30 cellular contexts compared by ENCODE assay signal in genomic region chr2:212619954-212620353, GRCh38.
DNase-seq lines count a peak whose midpoint lies in the region; ATAC-seq, FAIRE-seq and TF ChIP-seq lines count a peak whose summit lies in the region.
"Had no signal": no experiment of that assay in that cellular context is flagged by ENCODE, and none has a peak within 500 bp of the region (broad histone marks: within the 10 kb centered on the region; RNA-seq: fewer than 3 reads in every experiment).

No MANE protein-coding gene starts in this region.

- DNase-seq in GM23248 (peak; percentile 53), PC-3 (peak; percentile 98), bronchial epithelial cell (ENCODE audit: low read depth) (peak; percentile 98), fibroblast of villous mesenchyme (ENCODE audit: low read depth) (peak; percentile 2), NCI-H2171 (lab: John Stamatoyannopoulos, UW) (no peak), caudate nucleus (lab: John Stamatoyannopoulos, UW) (no peak)
- DNase-seq: activated CD4-positive, alpha-beta T cell treated with anti-CD3 and anti-CD28 coated beads for 1 hour; activated CD8-positive, alpha-beta T cell treated with anti-CD3 and anti-CD28 coated beads for 36 hours; activated naive CD4-positive, alpha-beta T cell treated with anti-CD3 and anti-CD28 coated beads for 36 hours; adrenal gland; AML-193; CD4-positive, alpha-beta T cell; cortex of kidney; DND-41; effector memory CD4-positive, alpha-beta T cell; erythroblast; hippocampal formation; left colon; NCI-H1417; NCI-H2081 treated with DMSO at 0.1 percent for 48 hours; NCI-H345; NCI-H69; SIG-M5; stimulated activated CD4-positive, alpha-beta T cell treated with anti-CD3 and anti-CD28 coated beads, Interleukin-4, amount 100 ng/mL, for 24 hours; tibial artery had no signal

- WGBS in GM23248 (ENCODE audit: low coverage in 1 of 2, low lambda C conversion rate in 2 of 2, missing lambda C conversion rate in 2 of 2), 2 experiments = 43 to 56% methylated on average over 1 of the region's 1 CpG

- no peaks in the 10 kb centered on the region for H3K79me2 ChIP-seq in GM23248 (ENCODE audit: insufficient read depth)
- H3K79me2 ChIP-seq in PC-3 (ENCODE audit: low read length) = no peaks in the 10 kb centered on the region

- ATAC-seq in PC-3 (peak; percentile 81), HG03457 (IDR thresholded peaks at IDR 0.05; ENCODE audit: unreplicated experiment) (no peak), GM19351 (IDR thresholded peaks at IDR 0.05; ENCODE audit: unreplicated experiment) (no peak)
- ATAC-seq: A549; activated CD8-positive, alpha-beta T cell treated with anti-CD3 and anti-CD28 coated beads for 36 hours; left colon; Panc1 had no signal

- H4K20me1 ChIP-seq in GM23248 (ENCODE audit: insufficient read depth) (no peaks in the 10 kb centered on the region), PC-3 (ENCODE audit: low read length) (no peaks in the 10 kb centered on the region)

- H3K4me1 ChIP-seq in GM23248 (ENCODE audit: insufficient read depth) = peaks cover 21% of the 10 kb centered on the region
- peaks cover 37% of the 10 kb centered on the region for H3K4me1 ChIP-seq in PC-3 (ENCODE audit: insufficient read depth, low read length)
- H3K4me1 ChIP-seq: A549, adrenal gland, tibial artery had no signal

- TF ChIP-seq CTCF in PC-3 (conservative IDR thresholded peaks at IDR 0.05; ENCODE audit: low read depth, low read length) (no peak), bronchial epithelial cell (IDR thresholded peaks at IDR 0.05; ENCODE audit: insufficient read depth, low read length, severe bottlenecking) (no peak), fibroblast of villous mesenchyme (IDR thresholded peaks at IDR 0.05; ENCODE audit: insufficient read depth, low read depth, low read length) (no peak)

- in situ Hi-C loops in GM23248 (cut with MboI) = no loop called here

- H3K36me3 ChIP-seq in GM23248 (ENCODE audit: low read depth) = no peaks in the 10 kb centered on the region
- H3K36me3 ChIP-seq in PC-3 (ENCODE audit: low read depth, low read length) = no peaks in the 10 kb centered on the region
- no peaks in the 10 kb centered on the region for H3K36me3 ChIP-seq in bronchial epithelial cell (ENCODE audit: control insufficient read depth, insufficient read depth, low read length)
- H3K36me3 ChIP-seq: adrenal gland, cardiac muscle cell, tibial artery had no signal

- H3K27me3 ChIP-seq in GM23248 (replicated peaks; ENCODE audit: insufficient read depth) = no peaks in the 10 kb centered on the region
- no peaks in the 10 kb centered on the region for H3K27me3 ChIP-seq in PC-3 (ENCODE audit: low read length)
- no peaks in the 10 kb centered on the region for H3K27me3 ChIP-seq in bronchial epithelial cell (ENCODE audit: control insufficient read depth, insufficient read depth, low read length)
- H3K27me3 ChIP-seq: adrenal gland, cardiac muscle cell, tibial artery had no signal

- H3K27ac ChIP-seq in GM23248 = no peak overlapping the region
- peak overlapping the region; percentile 86 for H3K27ac ChIP-seq in PC-3 (ENCODE audit: low read length)
- no peak overlapping the region for H3K27ac ChIP-seq in caudate nucleus (ENCODE audit: low read depth, low read length)
- H3K27ac ChIP-seq: A549, adrenal gland, cardiac muscle cell, tibial artery had no signal

- POLR2A ChIA-PET in PC-3 (lab: Charles Lee; ENCODE audit: unreplicated experiment) = interaction anchor here (0.6 kb wide), 1 partner anchor 27 kb away, joined by 4 read pairs; no protein-coding TSS in a partner anchor

- intact Hi-C loops in PC-3 (cut with micrococcal nuclease) = loop anchor here (2.0 kb wide), 1 partner anchor 27 kb away; no protein-coding TSS in a partner anchor

- no peak overlapping the region for H2AFZ ChIP-seq in GM23248
- no peak overlapping the region for H2AFZ ChIP-seq in PC-3 (ENCODE audit: low read length)

- FAIRE-seq in bronchial epithelial cell (lab: Jason Lieb, UNC) = no peak
- FAIRE-seq: A549 had no signal

- H3K4me2 ChIP-seq in GM23248 (ENCODE audit: unreplicated experiment) (peak overlapping the region; percentile 16), PC-3 (ENCODE audit: low read length) (peak overlapping the region; percentile 64)
- H3K4me2 ChIP-seq: A549 had no signal

- BruUV-seq in PC-3 (replicated peaks; lab: Mats Ljungman, UMichigan) = no TSS peak

- H3K4me3 ChIP-seq in GM23248 (no peak overlapping the region), PC-3 (ENCODE audit: low read length) (no peak overlapping the region), bronchial epithelial cell (ENCODE audit: low read depth, low read length) (no peak overlapping the region), fibroblast of villous mesenchyme (ENCODE audit: low read depth, low read length) (no peak overlapping the region)
- H3K4me3 ChIP-seq: A549, adrenal gland, cardiac muscle cell, tibial artery had no signal

- no peaks in the 10 kb centered on the region for H3K9me2 ChIP-seq in GM23248 (ENCODE audit: insufficient read depth)
- H3K9me2 ChIP-seq in PC-3 (replicated peaks; ENCODE audit: low read length) = no peaks in the 10 kb centered on the region

- CTCF ChIA-PET in PC-3 (lab: Charles Lee) = no interaction called here

- no peaks in the 10 kb centered on the region for H3K9me3 ChIP-seq in GM23248 (ENCODE audit: low read depth)
- no peaks in the 10 kb centered on the region for H3K9me3 ChIP-seq in PC-3 (ENCODE audit: low read length)
- H3K9me3 ChIP-seq: A549, adrenal gland, tibial artery had no signal

- H3F3A ChIP-seq in GM23248 (ENCODE audit: insufficient read depth) (no peaks in the 10 kb centered on the region), PC-3 (ENCODE audit: low read length, unreplicated experiment) (no peaks in the 10 kb centered on the region)

- H3K9ac ChIP-seq in GM23248 = no peak overlapping the region
- H3K9ac ChIP-seq in PC-3 (ENCODE audit: low read length) = peak overlapping the region; percentile 64; the same call in 1 of the 2 replicates

Comparison
In these comparisons a context has a peak if more than half of its experiments do, and no peak if none do; other contexts are left out.
1. DNase-seq: peak in GM23248 (single experiment), PC-3 (single experiment), bronchial epithelial cell (single experiment) and fibroblast of villous mesenchyme (single experiment); none in NCI-H2171 (single experiment) and caudate nucleus (0 of 61).